13 cellular contexts compared by ENCODE assay signal in the genomic region with DNA sequence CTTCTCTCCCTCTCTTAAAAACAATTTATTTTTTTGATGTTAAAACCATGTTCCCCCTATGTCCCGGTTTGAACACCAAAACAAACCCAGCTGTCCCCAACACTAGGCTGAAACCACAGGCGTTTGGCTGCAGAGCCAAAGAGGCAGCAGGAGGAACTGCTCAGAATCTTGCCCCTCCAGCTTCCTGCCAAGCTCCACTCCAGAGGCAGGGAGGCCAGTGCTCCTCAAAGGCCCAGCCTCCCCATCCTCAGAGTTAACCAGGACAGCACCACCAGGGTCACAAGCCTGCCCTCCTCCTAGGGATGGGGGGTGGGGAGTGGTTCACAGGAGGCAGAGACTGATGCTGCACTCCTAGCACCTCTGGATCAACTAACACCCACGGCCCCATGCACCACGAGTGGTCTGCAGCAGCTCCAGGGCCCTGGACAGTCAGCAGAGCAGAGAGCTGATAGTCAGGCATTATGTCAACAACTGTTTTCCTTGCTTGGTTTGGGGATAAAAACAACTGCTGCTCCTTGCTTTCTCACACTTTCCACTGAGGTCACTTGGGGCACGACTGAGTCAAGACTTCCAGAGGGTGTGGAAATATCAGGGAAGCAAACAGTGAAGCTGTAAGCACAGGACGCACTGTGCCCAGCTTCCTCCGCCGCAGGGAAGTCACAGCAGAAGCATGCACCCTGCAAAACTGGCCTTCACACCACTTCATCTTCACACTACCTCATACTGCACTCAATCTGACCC.
DNase-seq lines count a peak whose midpoint lies in the region; ATAC-seq, FAIRE-seq and TF ChIP-seq lines count a peak whose summit lies in the region.
"Had no signal": no experiment of that assay in that cellular context is flagged by ENCODE, and none has a peak within 500 bp of the region (broad histone marks: within the 10 kb centered on the region; RNA-seq: fewer than 3 reads in every experiment).

No MANE protein-coding gene starts in this region.

- H3K27me3 Mint-ChIP-seq in HFFc6 (ENCODE audit: insufficient read depth): no peaks in the 10 kb centered on the region; the same call in 1 of the 2 replicates
- H3K27me3 Mint-ChIP-seq in activated naive CD8-positive, alpha-beta T cell treated with anti-CD3 and anti-CD28 coated beads, Interleukin-2, amount 50 U/mL, for 24 hours: peaks cover 11% of the 10 kb centered on the region

- H3K4me1 ChIP-seq in left lung (peaks cover 0 to 4% of the 10 kb centered on the region in 2 donors), subcutaneous abdominal adipose tissue (ENCODE audit: control insufficient read depth in 5 of 5, insufficient read depth in 5 of 5, low read length in 5 of 5) (peaks cover 1 to 19% (median 16%) of the 10 kb centered on the region in 5 donors)
- H3K4me1 ChIP-seq: Caco-2 had no signal

- no peak overlapping the region for H3K27ac Mint-ChIP-seq in HFFc6
- no peak overlapping the region for H3K27ac Mint-ChIP-seq in activated naive CD8-positive, alpha-beta T cell treated with anti-CD3 and anti-CD28 coated beads, Interleukin-2, amount 50 U/mL, for 24 hours
- H3K27ac Mint-ChIP-seq: activated CD4-positive, alpha-beta memory T cell treated with anti-CD3 and anti-CD28 coated beads, Interleukin-2, amount 10 ng/mL, durations not matched to agents 7 days and 5 days had no signal

- FAIRE-seq in bronchial epithelial cell (lab: Jason Lieb, UNC): peak; percentile 72

- H3K4me3 ChIP-seq in bronchial epithelial cell (ENCODE audit: low read depth, low read length) (no peak overlapping the region), left lung (no peak overlapping the region), subcutaneous abdominal adipose tissue (ENCODE audit: low read depth in 1 of 5, low read length in 5 of 5) (peak overlapping the region in 1 of 5 donors; percentile 28)

- no peaks in the 10 kb centered on the region for H3K9me3 Mint-ChIP-seq in HFFc6
- H3K9me3 Mint-ChIP-seq in activated naive CD8-positive, alpha-beta T cell treated with anti-CD3 and anti-CD28 coated beads, Interleukin-2, amount 50 U/mL, for 24 hours: no peaks in the 10 kb centered on the region
- H3K9me3 Mint-ChIP-seq: activated CD4-positive, alpha-beta memory T cell treated with anti-CD3 and anti-CD28 coated beads, Interleukin-2, amount 10 ng/mL, durations not matched to agents 7 days and 5 days had no signal

- intact Hi-C loops in left lung (cut with DNase I): no loop called here

- DNase-seq in HFFc6 (peak; percentile 32), bronchial epithelial cell (ENCODE audit: low read depth) (peak; percentile 84), left lung (no peak), medulla oblongata (ENCODE audit: extremely low spot score) (no peak), GM20000 (ENCODE audit: low spot score) (no peak), GM10266 (ENCODE audit: extremely low spot score) (no peak)
- no peak for DNase-seq in activated naive CD8-positive, alpha-beta T cell treated with anti-CD3 and anti-CD28 coated beads, Interleukin-2, amount 50 U/mL, for 24 hours
- DNase-seq: activated CD4-positive, alpha-beta memory T cell treated with anti-CD3 and anti-CD28 coated beads, Interleukin-2, amount 10 ng/mL, durations not matched to agents 7 days and 5 days; Caco-2; KG1; stimulated activated CD4-positive, alpha-beta T cell treated with anti-CD3 and anti-CD28 coated beads, Interleukin-4, amount 100 ng/mL, for 1 hour; SW 1271 had no signal

- H3K9ac ChIP-seq in subcutaneous abdominal adipose tissue (ENCODE audit: low read length in 5 of 5): no peak overlapping the region

- H3K36me3 Mint-ChIP-seq in HFFc6 (ENCODE audit: low read depth): no peaks in the 10 kb centered on the region
- no peaks in the 10 kb centered on the region for H3K36me3 Mint-ChIP-seq in activated naive CD8-positive, alpha-beta T cell treated with anti-CD3 and anti-CD28 coated beads, Interleukin-2, amount 50 U/mL, for 24 hours (ENCODE audit: low read depth)

- peaks cover 49% of the 10 kb centered on the region for H3K4me1 Mint-ChIP-seq in HFFc6 (ENCODE audit: low read depth)
- H3K4me1 Mint-ChIP-seq in activated naive CD8-positive, alpha-beta T cell treated with anti-CD3 and anti-CD28 coated beads, Interleukin-2, amount 50 U/mL, for 24 hours: no peaks in the 10 kb centered on the region
- H3K4me1 Mint-ChIP-seq: activated CD4-positive, alpha-beta memory T cell treated with anti-CD3 and anti-CD28 coated beads, Interleukin-2, amount 10 ng/mL, durations not matched to agents 7 days and 5 days had no signal

- H3K9me3 ChIP-seq in left lung (no peaks in the 10 kb centered on the region), subcutaneous abdominal adipose tissue (ENCODE audit: control insufficient read depth in 5 of 5, low read length in 5 of 5) (no peaks in the 10 kb centered on the region)
- H3K9me3 ChIP-seq: Caco-2 had no signal

- H3K27me3 ChIP-seq in bronchial epithelial cell (ENCODE audit: control insufficient read depth, insufficient read depth, low read length): no peaks in the 10 kb centered on the region
- no peaks in the 10 kb centered on the region for H3K27me3 ChIP-seq in left lung
- no peaks in the 10 kb centered on the region for H3K27me3 ChIP-seq in subcutaneous abdominal adipose tissue (ENCODE audit: control insufficient read depth in 5 of 5, insufficient read depth in 4 of 5, low read length in 5 of 5)

- H3K27ac ChIP-seq in left lung: no peak overlapping the region
- peak overlapping the region; percentile 58 for H3K27ac ChIP-seq in subcutaneous abdominal adipose tissue (ENCODE audit: low read depth, low read length)

- ATAC-seq in left lung: peak; percentile 82
- ATAC-seq in activated naive CD8-positive, alpha-beta T cell treated with anti-CD3 and anti-CD28 coated beads, Interleukin-2, amount 50 U/mL, for 24 hours: no peak

- H3K36me3 ChIP-seq in bronchial epithelial cell (ENCODE audit: control insufficient read depth, insufficient read depth, low read length) (no peaks in the 10 kb centered on the region), left lung (no peaks in the 10 kb centered on the region), subcutaneous abdominal adipose tissue (ENCODE audit: control insufficient read depth in 5 of 5, insufficient read depth in 5 of 5, low read length in 5 of 5) (no peaks in the 10 kb centered on the region)

- no peak overlapping the region; the same call in 1 of the 2 replicates for H3K4me3 Mint-ChIP-seq in HFFc6
- H3K4me3 Mint-ChIP-seq in activated naive CD8-positive, alpha-beta T cell treated with anti-CD3 and anti-CD28 coated beads, Interleukin-2, amount 50 U/mL, for 24 hours: no peak overlapping the region
- H3K4me3 Mint-ChIP-seq: activated CD4-positive, alpha-beta memory T cell treated with anti-CD3 and anti-CD28 coated beads, Interleukin-2, amount 10 ng/mL, durations not matched to agents 7 days and 5 days had no signal

- no peak for TF ChIP-seq CTCF in HFFc6 (IDR thresholded peaks at IDR 0.05)
- no peak for TF ChIP-seq CTCF in bronchial epithelial cell (IDR thresholded peaks at IDR 0.05; ENCODE audit: insufficient read depth, low read length, severe bottlenecking)
- TF ChIP-seq CTCF in left lung (IDR thresholded peaks at IDR 0.05): no peak
- no peak for TF ChIP-seq CTCF in GM20000 (IDR thresholded peaks at IDR 0.05; ENCODE audit: extremely low read depth, missing control alignments)
- no peak for TF ChIP-seq CTCF in GM10266 (IDR thresholded peaks at IDR 0.05; ENCODE audit: control insufficient read depth, insufficient read depth, low read depth, missing control alignments)

Comparison
In these comparisons a context has a peak if more than half of its experiments do, and no peak if none do; other contexts are left out.
1. DNase-seq: peak in HFFc6 (single experiment) and bronchial epithelial cell (single experiment); none in left lung (0 of 2), activated naive CD8-positive, alpha-beta T cell treated with anti-CD3 and anti-CD28 coated beads, Interleukin-2, amount 50 U/mL, for 24 hours (single experiment), medulla oblongata (single experiment), GM20000 (single experiment) and GM10266 (single experiment).